8 cellular contexts compared by ENCODE assay signal in the genomic region with DNA sequence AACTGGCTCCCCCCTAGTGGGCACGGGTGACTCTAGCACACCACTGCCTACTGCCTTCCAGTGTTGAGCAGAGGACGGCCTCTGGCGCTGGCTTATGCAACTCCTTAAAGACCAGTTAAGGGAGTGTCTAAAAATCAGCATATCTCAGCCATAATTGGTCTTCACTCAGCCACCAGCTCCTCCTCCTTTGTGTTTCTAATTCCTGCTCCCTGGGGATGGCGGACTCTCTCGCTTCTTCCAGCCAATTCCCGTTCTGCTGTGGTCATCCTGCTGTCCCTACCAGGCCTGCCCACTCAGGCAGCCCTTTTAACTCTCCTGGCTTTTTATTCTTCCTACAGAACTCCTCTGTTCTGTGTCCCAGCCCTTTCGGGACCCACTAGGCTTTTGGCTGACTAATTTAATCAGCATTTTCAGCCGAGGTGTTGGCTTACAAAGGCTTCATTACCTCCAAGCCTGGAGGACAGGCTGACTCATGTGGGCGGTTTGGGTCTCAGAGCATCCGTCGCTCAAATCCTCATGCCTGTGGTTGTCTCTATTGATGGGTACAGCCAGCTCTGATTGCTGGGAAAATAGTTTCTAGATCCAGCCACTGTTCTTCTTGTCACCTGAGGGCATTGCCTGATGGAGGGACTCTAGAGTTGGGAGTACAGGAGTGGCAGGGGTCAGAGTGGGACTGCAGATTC.
A peak's percentile ranks its signal among the peaks of the same experiment; 100 is the strongest.
DNase-seq lines count a peak whose midpoint lies in the region; ATAC-seq and TF ChIP-seq lines count a peak whose summit lies in the region.

No MANE protein-coding gene starts in this region.

- intact Hi-C loops in aorta (cut with DNase I) (no loop called here), transverse colon (cut with DNase I; ENCODE audit: low total_unique reads) (no loop called here)

- H3K36me3 ChIP-seq in aorta (ENCODE audit: control insufficient read depth in 1 of 2, insufficient read depth in 2 of 2, low read length in 1 of 2) (no peaks in the 10 kb centered on the region), transverse colon (no peaks in the 10 kb centered on the region)

- TF ChIP-seq CTCF in transverse colon (IDR thresholded peaks at IDR 0.05) = no peak

- TF ChIP-seq POLR2A in transverse colon (IDR thresholded peaks at IDR 0.05) = no peak

- in situ Hi-C loops in transverse colon (cut with MboI; ENCODE audit: low pct_ligation_motif_present in 1 of 4, low pct_unique_long_range_greater_than_20kb in 1 of 4, low sequenced_read_pairs in 3 of 4) = no loop called here

- H3K27me3 ChIP-seq in aorta (ENCODE audit: control insufficient read depth in 1 of 2, insufficient read depth in 2 of 2, low read length in 1 of 2) = no peaks in the 10 kb centered on the region
- no peaks in the 10 kb centered on the region for H3K27me3 ChIP-seq in transverse colon

- H3K4me3 ChIP-seq in aorta (ENCODE audit: low read length in 2 of 2) (no peak overlapping the region), transverse colon (no peak overlapping the region)

- DNase-seq in A172 (ENCODE audit: low spot score) = peak; percentile 49
- peak; percentile 94 for DNase-seq in HT1080 (ENCODE audit: low read depth)
- DNase-seq in SKM-1 (lab: John Stamatoyannopoulos, UW; ENCODE audit: unreplicated experiment) = peak; percentile 17
- peak; percentile 75 for DNase-seq in iPS DF 4.7 (ENCODE audit: extremely low read depth, low spot score)
- DNase-seq in aorta = peak; percentile 61 to 80
- no peak for DNase-seq in putamen (ENCODE audit: low spot score)
- no peak for DNase-seq in transverse colon

- no peak for TF ChIP-seq EP300 in transverse colon (IDR thresholded peaks at IDR 0.05; ENCODE audit: low read depth)

- WGBS in aorta, 2 donors = 10 to 11% methylated on average over 11 of the region's 11 CpGs
- 6 to 29% methylated on average over 6 to 11 of the region's 11 CpGs for WGBS in transverse colon (ENCODE audit: low coverage in 1 of 2), 2 donors

- ATAC-seq in aorta (ENCODE audit: low FRiP score) = peak; percentile 73
- ATAC-seq in GM18867 (IDR thresholded peaks at IDR 0.05; ENCODE audit: unreplicated experiment) = no peak

- H3K27ac ChIP-seq in aorta (ENCODE audit: low read depth in 1 of 2, low read length in 2 of 2) = peak overlapping the region in 1 of 2 donors; percentile 27
- H3K27ac ChIP-seq in transverse colon = no peak overlapping the region

- H3K9me3 ChIP-seq in aorta (ENCODE audit: control insufficient read depth, low read length) (no peaks in the 10 kb centered on the region), transverse colon (no peaks in the 10 kb centered on the region)

- H3K4me1 ChIP-seq in aorta (ENCODE audit: control insufficient read depth in 1 of 2, insufficient read depth in 2 of 2, low read length in 2 of 2) (peaks cover 0 to 4% of the 10 kb centered on the region in 2 donors), transverse colon (no peaks in the 10 kb centered on the region)

Comparison
In these comparisons a context has a peak if more than half of its experiments do, and no peak if none do; other contexts are left out.
1. DNase-seq: peak in A172 (single experiment), HT1080 (single experiment), SKM-1 (single experiment), iPS DF 4.7 (single experiment) and aorta (2 of 2); none in putamen (single experiment) and transverse colon (single experiment).